ENCODE assay signal across 1 cellular context in the genomic region with DNA sequence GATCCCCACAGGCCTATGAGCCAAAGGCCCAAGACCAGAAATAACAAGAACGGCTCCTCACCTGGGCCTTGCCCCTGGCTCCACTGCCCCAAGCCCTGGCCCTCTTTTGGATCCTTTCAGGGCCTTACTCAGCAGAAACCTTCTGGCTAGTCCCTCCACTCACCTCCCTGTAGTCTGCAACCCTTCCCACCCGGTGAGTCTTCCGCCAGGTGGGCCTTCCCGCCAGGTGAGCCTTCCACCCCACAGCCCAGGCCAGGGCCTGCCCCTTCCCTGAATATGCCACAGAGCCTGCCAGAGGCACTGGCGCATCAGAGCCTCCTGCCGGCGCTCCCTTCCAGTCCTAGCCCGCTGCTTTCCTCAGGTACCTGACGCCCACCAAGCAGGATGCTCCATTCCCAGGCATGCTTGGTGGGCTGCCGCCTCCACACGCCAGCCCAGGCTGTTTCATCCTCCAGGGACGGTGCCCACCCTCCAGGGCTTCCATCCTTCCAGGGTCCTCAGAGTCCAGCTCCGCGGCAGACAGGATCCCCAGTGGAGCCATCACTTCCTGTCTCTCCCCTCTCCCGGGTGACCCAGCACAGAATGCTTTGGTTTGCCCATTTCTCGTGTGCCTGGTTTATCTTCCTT.
TF ChIP-seq lines count a peak whose summit lies in the region.

No MANE protein-coding gene starts in this region.

TF ChIP-seq in IMR-90, 13 proteins besides CTCF, POLR2A, EP300 and RAD21:
- TF ChIP-seq SMC3 (IDR thresholded peaks at IDR 0.05; ENCODE audit: low read depth, low read length) (no peak), NFE2L2 (IDR thresholded peaks at IDR 0.05; ENCODE audit: low read depth, low read length) (no peak), CHD1 (IDR thresholded peaks at IDR 0.05; ENCODE audit: low read depth, low read length) (no peak), RCOR1 (IDR thresholded peaks at IDR 0.05; ENCODE audit: insufficient replicate concordance, low read length) (no peak), BHLHE40 (IDR thresholded peaks at IDR 0.05; ENCODE audit: low read depth, low read length) (no peak), MAZ (IDR thresholded peaks at IDR 0.05; ENCODE audit: borderline replicate concordance, low read depth, low read length) (no peak), CEBPB (IDR thresholded peaks at IDR 0.05; ENCODE audit: low read depth, low read length) (no peak), MAFK (IDR thresholded peaks at IDR 0.05; ENCODE audit: low read depth, low read length) (no peak)
- TF ChIP-seq, protein P1, sequence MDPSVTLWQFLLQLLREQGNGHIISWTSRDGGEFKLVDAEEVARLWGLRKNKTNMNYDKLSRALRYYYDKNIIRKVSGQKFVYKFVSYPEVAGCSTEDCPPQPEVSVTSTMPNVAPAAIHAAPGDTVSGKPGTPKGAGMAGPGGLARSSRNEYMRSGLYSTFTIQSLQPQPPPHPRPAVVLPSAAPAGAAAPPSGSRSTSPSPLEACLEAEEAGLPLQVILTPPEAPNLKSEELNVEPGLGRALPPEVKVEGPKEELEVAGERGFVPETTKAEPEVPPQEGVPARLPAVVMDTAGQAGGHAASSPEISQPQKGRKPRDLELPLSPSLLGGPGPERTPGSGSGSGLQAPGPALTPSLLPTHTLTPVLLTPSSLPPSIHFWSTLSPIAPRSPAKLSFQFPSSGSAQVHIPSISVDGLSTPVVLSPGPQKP (IDR thresholded peaks at IDR 0.05; ENCODE audit: borderline replicate concordance, low read depth, low read length) = no peak
- TF ChIP-seq, protein P2, sequence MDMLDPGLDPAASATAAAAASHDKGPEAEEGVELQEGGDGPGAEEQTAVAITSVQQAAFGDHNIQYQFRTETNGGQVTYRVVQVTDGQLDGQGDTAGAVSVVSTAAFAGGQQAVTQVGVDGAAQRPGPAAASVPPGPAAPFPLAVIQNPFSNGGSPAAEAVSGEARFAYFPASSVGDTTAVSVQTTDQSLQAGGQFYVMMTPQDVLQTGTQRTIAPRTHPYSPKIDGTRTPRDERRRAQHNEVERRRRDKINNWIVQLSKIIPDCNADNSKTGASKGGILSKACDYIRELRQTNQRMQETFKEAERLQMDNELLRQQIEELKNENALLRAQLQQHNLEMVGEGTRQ (IDR thresholded peaks at IDR 0.05; ENCODE audit: low read depth, low read length) = no peak
